Comparison of ENCODE assay signal across 14 cellular contexts in the genomic region with DNA sequence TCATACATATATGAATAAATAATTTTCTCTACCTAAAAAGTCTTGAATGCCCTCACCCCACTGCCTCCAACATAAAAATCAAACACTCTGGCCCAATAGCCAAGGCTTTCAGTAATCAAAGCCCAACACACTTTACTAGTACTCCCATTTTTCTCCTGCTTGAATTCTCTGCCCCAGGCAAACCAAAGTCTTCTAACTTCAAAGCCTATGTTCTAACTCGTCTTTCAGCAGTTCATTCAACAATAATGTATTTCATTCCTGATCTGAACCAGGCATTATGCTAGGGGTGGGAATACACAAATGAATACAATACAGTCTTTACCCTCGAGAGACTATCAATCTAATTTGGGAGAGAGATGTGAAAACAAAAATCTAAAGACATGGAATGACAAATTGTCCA. TPM values are rescaled to one million over a fixed set of nuclear protein-coding genes. Genes with fewer than 3 reads are reported as not detected.
DNase-seq lines count a peak whose midpoint lies in the region; ATAC-seq and TF ChIP-seq lines count a peak whose summit lies in the region.
"Had no signal": no experiment of that assay in that cellular context is flagged by ENCODE, and none has a peak within 500 bp of the region (broad histone marks: within the 10 kb centered on the region; RNA-seq: fewer than 3 reads in every experiment).

No MANE protein-coding gene starts in this region.

- TF ChIP-seq CTCF in CD14-positive monocyte (IDR thresholded peaks at IDR 0.05) (no peak), glutamatergic neuron (IDR thresholded peaks at IDR 0.05; ENCODE audit: partially characterized antibody, unreplicated experiment) (no peak)

- CTCF ChIA-PET in activated CD4-positive, alpha-beta memory T cell treated with anti-CD3 and anti-CD28 coated beads, Interleukin-2, amount 10 ng/mL, durations not matched to agents 7 days and 5 days (lab: Charles Lee): interaction anchor here (0.8 to 5.9 kb wide), 5 partner anchors 11 to 82 kb away, joined by 3 to 68 read pairs (median 4); a partner anchor contains a TSS

- no peak for ATAC-seq in memory B cell (ENCODE audit: low read depth)
- ATAC-seq in HG03457 (IDR thresholded peaks at IDR 0.05; ENCODE audit: unreplicated experiment): no peak
- ATAC-seq: K562, left lung had no signal

- H3K27me3 Mint-ChIP-seq in CD14-positive monocyte (ENCODE audit: low read depth in 3 of 3) (peaks cover 0 to 2% (median 0%) of the 10 kb centered on the region in 3 donors), memory B cell (no peaks in the 10 kb centered on the region), glutamatergic neuron (ENCODE audit: unreplicated experiment) (no peaks in the 10 kb centered on the region)
- H3K27me3 Mint-ChIP-seq in activated CD4-positive, alpha-beta memory T cell treated with anti-CD3 and anti-CD28 coated beads, Interleukin-2, amount 10 ng/mL, durations not matched to agents 7 days and 5 days: no peaks in the 10 kb centered on the region

- POLR2A ChIA-PET in activated CD4-positive, alpha-beta memory T cell treated with anti-CD3 and anti-CD28 coated beads, Interleukin-2, amount 10 ng/mL, durations not matched to agents 7 days and 5 days (lab: Charles Lee): interaction anchor here (0.9 to 7.7 kb wide), 6 partner anchors 11 to 81 kb away, joined by 3 to 233 read pairs (median 51); a partner anchor contains a TSS

- peak overlapping the region in 5 of 7 donors; percentile 2 to 97 (median 70) for H3K27ac Mint-ChIP-seq in CD14-positive monocyte
- peak overlapping the region; percentile 98 for H3K27ac Mint-ChIP-seq in activated CD4-positive, alpha-beta memory T cell treated with anti-CD3 and anti-CD28 coated beads, Interleukin-2, amount 10 ng/mL, durations not matched to agents 7 days and 5 days
- peak overlapping the region; percentile 78 for H3K27ac Mint-ChIP-seq in memory B cell
- H3K27ac Mint-ChIP-seq in glutamatergic neuron (ENCODE audit: unreplicated experiment): no peak overlapping the region

- H3K4me3 Mint-ChIP-seq in CD14-positive monocyte (no peak overlapping the region), memory B cell (no peak overlapping the region), glutamatergic neuron (ENCODE audit: unreplicated experiment) (no peak overlapping the region)
- no peak overlapping the region for H3K4me3 Mint-ChIP-seq in activated CD4-positive, alpha-beta memory T cell treated with anti-CD3 and anti-CD28 coated beads, Interleukin-2, amount 10 ng/mL, durations not matched to agents 7 days and 5 days

- H3K36me3 Mint-ChIP-seq in CD14-positive monocyte: peaks cover 0 to 4% of the 10 kb centered on the region in 2 donors
- H3K36me3 Mint-ChIP-seq in activated CD4-positive, alpha-beta memory T cell treated with anti-CD3 and anti-CD28 coated beads, Interleukin-2, amount 10 ng/mL, durations not matched to agents 7 days and 5 days (ENCODE audit: low read depth): no peaks in the 10 kb centered on the region
- H3K36me3 Mint-ChIP-seq in memory B cell: no peaks in the 10 kb centered on the region
- H3K36me3 Mint-ChIP-seq in glutamatergic neuron (ENCODE audit: unreplicated experiment): no peaks in the 10 kb centered on the region

- intact Hi-C loops in CD14-positive monocyte (cut with micrococcal nuclease): no loop called here

- H3K9me3 Mint-ChIP-seq in CD14-positive monocyte (no peaks in the 10 kb centered on the region), memory B cell (no peaks in the 10 kb centered on the region), glutamatergic neuron (ENCODE audit: unreplicated experiment) (peaks cover 2% of the 10 kb centered on the region)
- no peaks in the 10 kb centered on the region for H3K9me3 Mint-ChIP-seq in activated CD4-positive, alpha-beta memory T cell treated with anti-CD3 and anti-CD28 coated beads, Interleukin-2, amount 10 ng/mL, durations not matched to agents 7 days and 5 days

- no peak for DNase-seq in CD14-positive monocyte (ENCODE audit: low spot score)
- DNase-seq in COLO829 (ENCODE audit: low spot score): peak; percentile 89
- no peak for DNase-seq in activated CD4-positive, alpha-beta memory T cell treated with anti-CD3 and anti-CD28 coated beads, Interleukin-2, amount 10 ng/mL, durations not matched to agents 7 days and 5 days
- no peak for DNase-seq in memory B cell (ENCODE audit: low spot score in 2 of 2)
- DNase-seq in glutamatergic neuron: no peak
- DNase-seq in DMS153 (lab: John Stamatoyannopoulos, UW): no peak
- DNase-seq in DMS 273 (lab: John Stamatoyannopoulos, UW; ENCODE audit: unreplicated experiment): no peak
- DNase-seq: left lung, NCI-H1417, NCI-H2227 treated with DMSO at 0.1 percent for 48 hours, SHP77, trophoblast cell had no signal

- H3K4me1 Mint-ChIP-seq in CD14-positive monocyte: peaks cover 56% of the 10 kb centered on the region
- peaks cover 48% of the 10 kb centered on the region for H3K4me1 Mint-ChIP-seq in activated CD4-positive, alpha-beta memory T cell treated with anti-CD3 and anti-CD28 coated beads, Interleukin-2, amount 10 ng/mL, durations not matched to agents 7 days and 5 days
- peaks cover 35% of the 10 kb centered on the region for H3K4me1 Mint-ChIP-seq in memory B cell
- H3K4me1 Mint-ChIP-seq in glutamatergic neuron (ENCODE audit: low read depth, unreplicated experiment): peaks cover 7% of the 10 kb centered on the region

RNA-seq across cellular contexts. Expression of a gene that starts 11.4 kb away (rescaled TPM):
- polyA plus RNA-seq in CD14-positive monocyte: 1 to 10 TPM; 2.8 to 5.0 TPM
- 10 to 100 TPM; 36.6 to 38.0 TPM for total RNA-seq in activated CD4-positive, alpha-beta memory T cell treated with anti-CD3 and anti-CD28 coated beads, Interleukin-2, amount 10 ng/mL, durations not matched to agents 7 days and 5 days
- total RNA-seq in glutamatergic neuron (ENCODE audit: unreplicated experiment): 42.3 TPM

RNA-seq across cellular contexts. Expression of a gene that starts 21.1 kb away (rescaled TPM):
- 100 to 1,000 TPM; 154 to 166 TPM for polyA plus RNA-seq in CD14-positive monocyte
- total RNA-seq in activated CD4-positive, alpha-beta memory T cell treated with anti-CD3 and anti-CD28 coated beads, Interleukin-2, amount 10 ng/mL, durations not matched to agents 7 days and 5 days: 100 to 1,000 TPM; 132 to 139 TPM
- total RNA-seq in glutamatergic neuron (ENCODE audit: unreplicated experiment): 84.3 TPM
